Comparison of ENCODE assay signal across 1 cellular context in genomic region chr6:36328600-36328999, GRCh38.
TF ChIP-seq lines count a peak whose summit lies in the region.

No MANE protein-coding gene starts in this region.

TF ChIP-seq in H1, 55 proteins besides CTCF, POLR2A, EP300 and RAD21:
- TF ChIP-seq SUZ12 (IDR thresholded peaks at IDR 0.05; ENCODE audit: low read length) (no peak), FOSL1 (IDR thresholded peaks at IDR 0.05; ENCODE audit: insufficient read depth, low read depth, low read length) (no peak), TBP (IDR thresholded peaks at IDR 0.05; ENCODE audit: low read depth, low read length) (no peak), TAF7 (optimal IDR thresholded peaks at IDR 0.05; ENCODE audit: borderline replicate concordance, low read depth, low read length) (no peak), BACH1 (IDR thresholded peaks at IDR 0.05; ENCODE audit: low read length) (no peak), CBX5 (IDR thresholded peaks at IDR 0.05; ENCODE audit: low read depth, low read length) (no peak), SRF (IDR thresholded peaks at IDR 0.05; ENCODE audit: low read depth, low read length) (no peak), CBX8 (IDR thresholded peaks at IDR 0.05; ENCODE audit: borderline replicate concordance, low read depth, low read length) (no peak), MAFK (IDR thresholded peaks at IDR 0.05; ENCODE audit: low read depth, low read length) (no peak)
